In genomic region chr12:92326877-92327276, GRCh38 we compare ENCODE assay signal across 26 cellular contexts.
"Had no signal": no experiment of that assay in that cellular context is flagged by ENCODE, and none has a peak within 500 bp of the region (broad histone marks: within the 10 kb centered on the region; RNA-seq: fewer than 3 reads in every experiment).

No MANE protein-coding gene starts in this region.

- H3K4me1 ChIP-seq: colonic mucosa, gastrocnemius medialis, left lung, pancreas, right lobe of liver, suprapubic skin, upper lobe of right lung, uterus had no signal

- DNase-seq: colonic mucosa; effector CD8-positive, alpha-beta T cell; endodermal cell; foreskin fibroblast; gastrocnemius medialis; head of caudate nucleus; left cardiac atrium; left lung; natural killer cell; occipital lobe; pancreas; right lobe of liver; small intestine; stimulated activated CD4-positive, alpha-beta T cell treated with anti-CD3 and anti-CD28 coated beads, Interleukin-15, amount 100 ng/mL, for 24 hours; stimulated activated CD4-positive, alpha-beta T cell treated with anti-CD3 and anti-CD28 coated beads, Interleukin-2, amount 100 ng/mL, for 48 hours; stimulated activated naive CD4-positive, alpha-beta T cell; stimulated activated naive CD8-positive, alpha-beta T cell treated with anti-CD3 and anti-CD28 coated beads, Interleukin-15, amount 100 ng/mL, for 72 hours; transverse colon; upper lobe of right lung; uterus had no signal

- H3K4me3 Mint-ChIP-seq: dendritic cell treated with granulocyte-macrophage colony-stimulating factor and Interleukin-4, amounts not matched to agents 40 ng/mL and 50 ng/mL, for 4 days; endodermal cell; natural killer cell; stimulated activated naive CD8-positive, alpha-beta T cell treated with anti-CD3 and anti-CD28 coated beads, Interleukin-15, amount 100 ng/mL, for 72 hours had no signal

- H3K27me3 ChIP-seq: colonic mucosa, gastrocnemius medialis, hepatocyte, left lung, pancreas, right lobe of liver, suprapubic skin, transverse colon, upper lobe of right lung, uterus had no signal

- H3K27me3 Mint-ChIP-seq: dendritic cell treated with granulocyte-macrophage colony-stimulating factor and Interleukin-4, amounts not matched to agents 40 ng/mL and 50 ng/mL, for 4 days; progenitor cell of endocrine pancreas; stimulated activated naive CD8-positive, alpha-beta T cell treated with anti-CD3 and anti-CD28 coated beads, Interleukin-15, amount 100 ng/mL, for 72 hours had no signal

- H3K79me2 ChIP-seq: hepatocyte had no signal

- H3K4me2 ChIP-seq: hepatocyte had no signal

- H3K27ac ChIP-seq: colonic mucosa, epithelial cell of prostate, gastrocnemius medialis, hepatocyte, left lung, pancreas, right lobe of liver, suprapubic skin, transverse colon, upper lobe of right lung, uterus had no signal

- ATAC-seq: esophagus mucosa; gastrocnemius medialis; left cardiac atrium; left lung; natural killer cell; pancreas; right lobe of liver; stimulated activated naive CD8-positive, alpha-beta T cell treated with anti-CD3 and anti-CD28 coated beads, Interleukin-15, amount 100 ng/mL, for 72 hours; upper lobe of right lung had no signal

- H3K36me3 ChIP-seq: colonic mucosa, gastrocnemius medialis, left lung, pancreas, right lobe of liver, suprapubic skin, transverse colon, upper lobe of right lung, uterus had no signal

- H3K36me3 Mint-ChIP-seq: natural killer cell had no signal

- H3K9me3 ChIP-seq: colonic mucosa, gastrocnemius medialis, left lung, pancreas, right lobe of liver, suprapubic skin, transverse colon, upper lobe of right lung, uterus had no signal

- H3K9me3 Mint-ChIP-seq: dendritic cell treated with granulocyte-macrophage colony-stimulating factor and Interleukin-4, amounts not matched to agents 40 ng/mL and 50 ng/mL, for 4 days; natural killer cell had no signal

- H2AFZ ChIP-seq: hepatocyte had no signal

- H3K4me3 ChIP-seq: colonic mucosa, gastrocnemius medialis, hepatocyte, left lung, pancreas, right lobe of liver, suprapubic skin, transverse colon, upper lobe of right lung, uterus had no signal

- H3K27ac Mint-ChIP-seq: dendritic cell treated with granulocyte-macrophage colony-stimulating factor and Interleukin-4, amounts not matched to agents 40 ng/mL and 50 ng/mL, for 4 days; endodermal cell; natural killer cell; progenitor cell of endocrine pancreas had no signal
